ENCODE assay signal across 19 cellular contexts in the genomic region with DNA sequence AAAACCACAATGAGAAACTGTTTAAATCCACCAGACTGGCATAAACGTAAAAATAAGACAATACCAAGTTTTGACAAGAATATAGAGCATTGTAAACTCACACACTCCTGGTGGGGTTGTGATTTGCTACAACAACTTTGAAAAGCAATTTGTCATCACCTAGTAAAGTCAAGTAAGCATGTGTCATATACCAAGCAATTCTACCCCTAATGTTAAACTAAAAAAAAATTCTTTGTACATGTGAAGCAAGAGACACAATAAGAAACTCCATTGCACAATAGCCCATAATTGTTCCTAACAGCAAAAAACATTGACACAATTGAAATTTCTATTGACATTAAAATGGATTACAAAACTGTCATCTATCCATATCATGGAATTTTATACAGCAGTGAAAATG. TPM values are rescaled to one million over a fixed set of nuclear protein-coding genes. Genes with fewer than 3 reads are reported as not detected.
DNase-seq lines count a peak whose midpoint lies in the region; ATAC-seq and TF ChIP-seq lines count a peak whose summit lies in the region.
"Had no signal": no experiment of that assay in that cellular context is flagged by ENCODE, and none has a peak within 500 bp of the region (broad histone marks: within the 10 kb centered on the region; RNA-seq: fewer than 3 reads in every experiment).

No MANE protein-coding gene starts in this region.

- ATAC-seq in activated CD4-positive, alpha-beta T cell treated with anti-CD3 and anti-CD28 coated beads for 36 hours, result peak; percentile 57
- ATAC-seq in esophagus mucosa (peak; percentile 48), mucosa of descending colon (no peak), HG03175 (IDR thresholded peaks at IDR 0.05; ENCODE audit: unreplicated experiment) (no peak)
- ATAC-seq: GM23338 had no signal

- H3K27me3 ChIP-seq in BLaER1 treated with 17β-estradiol and CSF1 and Interleukin-3, amounts not matched to agents 10 nM and 100 nM, result no peaks in the 10 kb centered on the region
- H3K27me3 ChIP-seq: colonic mucosa, thyroid gland had no signal

- no peak overlapping the region for H3K4me3 Mint-ChIP-seq in activated CD4-positive, alpha-beta T cell treated with anti-CD3 and anti-CD28 coated beads for 36 hours
- H3K4me3 Mint-ChIP-seq: CD4-positive, alpha-beta T cell; GM23338 had no signal

- H4K20me1 ChIP-seq in BLaER1 treated with 17β-estradiol and CSF1 and Interleukin-3, amounts not matched to agents 10 nM and 100 nM, result no peaks in the 10 kb centered on the region

- POLR2A ChIA-PET in activated CD4-positive, alpha-beta T cell treated with anti-CD3 and anti-CD28 coated beads for 36 hours (lab: Charles Lee), result no interaction called here

- CTCF ChIA-PET in activated CD4-positive, alpha-beta T cell treated with anti-CD3 and anti-CD28 coated beads for 36 hours (lab: Charles Lee), result interaction anchor here (0.9 to 1.5 kb wide), 5 partner anchors 10 to 85 kb away, joined by 3 to 5 read pairs (median 4); no protein-coding TSS in a partner anchor

- no peak for TF ChIP-seq CTCF in mucosa of descending colon (IDR thresholded peaks at IDR 0.05)

- H3K4me3 ChIP-seq in BLaER1 treated with 17β-estradiol and CSF1 and Interleukin-3, amounts not matched to agents 10 nM and 100 nM, result no peak overlapping the region
- H3K4me3 ChIP-seq in mucosa of descending colon, result no peak overlapping the region
- H3K4me3 ChIP-seq: colonic mucosa, GM23338, thyroid gland had no signal

- H3K9me3 ChIP-seq in BLaER1 treated with 17β-estradiol and CSF1 and Interleukin-3, amounts not matched to agents 10 nM and 100 nM (replicated peaks in 1 of 11), result no peaks in the 10 kb centered on the region
- no peaks in the 10 kb centered on the region for H3K9me3 ChIP-seq in mucosa of descending colon
- H3K9me3 ChIP-seq: colonic mucosa, thyroid gland had no signal

- peak overlapping the region in 6 of 11 experiments; percentile 1 to 56 (median 25); a peak in 8 of 22 replicates for H3K27ac ChIP-seq in BLaER1 treated with 17β-estradiol and CSF1 and Interleukin-3, amounts not matched to agents 10 nM and 100 nM
- H3K27ac ChIP-seq: colonic mucosa, thyroid gland had no signal

- H3K36me3 Mint-ChIP-seq in activated CD4-positive, alpha-beta T cell treated with anti-CD3 and anti-CD28 coated beads for 36 hours (ENCODE audit: low read depth), result no peaks in the 10 kb centered on the region

- H3K9me3 Mint-ChIP-seq in activated CD4-positive, alpha-beta T cell treated with anti-CD3 and anti-CD28 coated beads for 36 hours (ENCODE audit: low read depth), result no peaks in the 10 kb centered on the region
- H3K9me3 Mint-ChIP-seq: CD4-positive, alpha-beta T cell; GM23338 had no signal

- H3K36me3 ChIP-seq in BLaER1 treated with 17β-estradiol and CSF1 and Interleukin-3, amounts not matched to agents 10 nM and 100 nM, result no peaks in the 10 kb centered on the region
- H3K36me3 ChIP-seq in mucosa of descending colon (ENCODE audit: low read depth), result no peaks in the 10 kb centered on the region
- H3K36me3 ChIP-seq: colonic mucosa, thyroid gland had no signal

- H3K9ac ChIP-seq in BLaER1 treated with 17β-estradiol and CSF1 and Interleukin-3, amounts not matched to agents 10 nM and 100 nM, result no peak overlapping the region; a peak in 1 of 22 replicates

- peak overlapping the region; percentile 49 for H3K27ac Mint-ChIP-seq in activated CD4-positive, alpha-beta T cell treated with anti-CD3 and anti-CD28 coated beads for 36 hours
- H3K27ac Mint-ChIP-seq: CD4-positive, alpha-beta T cell; GM23338 had no signal

- H3K4me2 ChIP-seq in BLaER1 treated with 17β-estradiol and CSF1 and Interleukin-3, amounts not matched to agents 10 nM and 100 nM, result peak overlapping the region; percentile 21 to 73 (median 58); a peak in 19 of 22 replicates
- H3K4me2 ChIP-seq: GM23338 had no signal

- H3K4me1 Mint-ChIP-seq in activated CD4-positive, alpha-beta T cell treated with anti-CD3 and anti-CD28 coated beads for 36 hours, result peaks cover 45% of the 10 kb centered on the region
- H3K4me1 Mint-ChIP-seq: GM23338 had no signal

- intact Hi-C loops in activated CD4-positive, alpha-beta T cell treated with anti-CD3 and anti-CD28 coated beads for 36 hours (cut with DNase I, micrococcal nuclease), result loop anchor here in 1 of 2 experiments (5.0 kb wide), 1 partner anchor 35 kb away; a partner anchor contains a TSS
- intact Hi-C loops in mucosa of descending colon (cut with DNase I, micrococcal nuclease), result no loop called here

- peaks cover 12 to 27% (median 21%) of the 10 kb centered on the region in 10 experiments for H3K4me1 ChIP-seq in BLaER1 treated with 17β-estradiol and CSF1 and Interleukin-3, amounts not matched to agents 10 nM and 100 nM
- H3K4me1 ChIP-seq in mucosa of descending colon (ENCODE audit: low read depth), result no peaks in the 10 kb centered on the region
- H3K4me1 ChIP-seq: colonic mucosa, thyroid gland had no signal

- no peak for DNase-seq in activated CD4-positive, alpha-beta T cell treated with anti-CD3 and anti-CD28 coated beads for 36 hours
- DNase-seq in activated CD4-positive, alpha-beta T cell treated with anti-CD3 and anti-CD28 coated beads, Interleukin-2, amount 50 U/mL, for 1 hour, result no peak
- DNase-seq in NOMO-1 treated with DMSO at 0.1 percent for 48 hours (lab: John Stamatoyannopoulos, UW; ENCODE audit: unreplicated experiment), result peak; percentile 61
- no peak for DNase-seq in mucosa of descending colon
- DNase-seq in germinal center (ENCODE audit: low spot score), result no peak
- DNase-seq: activated gamma-delta T cell treated with Interleukin-2 at 50 U/mL for 16 hours; CD4-positive, alpha-beta T cell; colonic mucosa; DMS79 treated with DMSO at 0.1 percent for 48 hours; mesendoderm; NCI-H1092; NCI-H2107; NCI-H510A treated with DMSO at 0.1 percent for 48 hours; Right ventricle myocardium superior; thyroid gland had no signal

- peaks cover 5% of the 10 kb centered on the region for H3K27me3 Mint-ChIP-seq in activated CD4-positive, alpha-beta T cell treated with anti-CD3 and anti-CD28 coated beads for 36 hours
- H3K27me3 Mint-ChIP-seq: CD4-positive, alpha-beta T cell had no signal

RNA-seq across cellular contexts. Expression of a gene that starts 20.9 kb away (rescaled TPM):
- total RNA-seq in activated CD4-positive, alpha-beta T cell treated with anti-CD3 and anti-CD28 coated beads for 36 hours, result 10 to 100 TPM; 26.0 to 31.0 TPM
- total RNA-seq in esophagus mucosa (24.0 TPM), mucosa of descending colon (10 to 100 TPM; 12.1 to 18.3 (median 17.7) TPM)

RNA-seq across cellular contexts. Expression of a gene that starts 32.8 kb away (rescaled TPM):
- total RNA-seq in activated CD4-positive, alpha-beta T cell treated with anti-CD3 and anti-CD28 coated beads for 36 hours, result 10 to 100 TPM; 81.9 to 87.5 TPM
- total RNA-seq in esophagus mucosa (111 TPM), mucosa of descending colon (10 to 100 TPM; 50.0 to 72.6 (median 57.2) TPM)

Comparison
In these comparisons a context has a peak if more than half of its experiments do, and no peak if none do; other contexts are left out.
1. ATAC-seq: peak in activated CD4-positive, alpha-beta T cell treated with anti-CD3 and anti-CD28 coated beads for 36 hours (single experiment) and esophagus mucosa (single experiment); none in mucosa of descending colon (single experiment) and HG03175 (single experiment).